8 cellular contexts compared by ENCODE assay signal in genomic region chr22:42615092-42615859, GRCh38. TPM values are rescaled to one million over a fixed set of nuclear protein-coding genes. Genes with fewer than 3 reads are reported as not detected.
DNase-seq lines count a peak whose midpoint lies in the region; ATAC-seq and TF ChIP-seq lines count a peak whose summit lies in the region.

No MANE protein-coding gene starts in this region.

- peak overlapping the region; percentile 99 to 100 (median 100) for H3K27ac Mint-ChIP-seq in CD8-positive, alpha-beta memory T cell
- peak overlapping the region; percentile 100 for H3K27ac Mint-ChIP-seq in mesothelial cell of epicardium

- peaks cover 4% of the 10 kb centered on the region for H3K36me3 ChIP-seq in CD8-positive, alpha-beta memory T cell (ENCODE audit: insufficient read depth, low read length)
- H3K36me3 ChIP-seq in endocrine pancreas (ENCODE audit: control insufficient read depth, insufficient read depth, low read length) = no peaks in the 10 kb centered on the region

- CTCF ChIA-PET in CD8-positive, alpha-beta memory T cell (lab: Charles Lee) = interaction anchor here (1.5 kb wide), 1 partner anchor 241 kb away, joined by 4 read pairs; the partner anchor contains the start of gene ARFGAP3

- ATAC-seq in GM19467 (IDR thresholded peaks at IDR 0.05; ENCODE audit: unreplicated experiment) = peak; percentile 63

- H3K9me3 Mint-ChIP-seq in CD8-positive, alpha-beta memory T cell = no peaks in the 10 kb centered on the region
- H3K9me3 Mint-ChIP-seq in mesothelial cell of epicardium = no peaks in the 10 kb centered on the region

- DNase-seq in CD8-positive, alpha-beta memory T cell = peak; percentile 72 to 95 (median 90)
- DNase-seq in HS-27A (ENCODE audit: low read depth) (peak; percentile 91), mesothelial cell of epicardium (ENCODE audit: low spot score in 2 of 2, unreplicated experiment in 2 of 2) (peak; percentile 70 to 85)
- peak; percentile 76 for DNase-seq in NK-92 treated with Interleukin-12 subunit alpha and Interleukin-12 subunit beta, amount 100 ng/mL, for 24 hours (lab: John Stamatoyannopoulos, UW)
- peak; percentile 70 to 79 (median 71) for DNase-seq in activated CD8-positive, alpha-beta memory T cell treated with anti-CD3 and anti-CD28 coated beads for 48 hours (ENCODE audit: low read depth in 2 of 3, low spot score in 2 of 3)
- peak; percentile 65 to 84 for DNase-seq in stimulated activated CD8-positive, alpha-beta memory T cell treated with anti-CD3 and anti-CD28 coated beads, Interleukin-15, amount 100 ng/mL, for 4 hours (ENCODE audit: low read depth in 2 of 2)

- no peak for TF ChIP-seq CTCF in mesothelial cell of epicardium (IDR thresholded peaks at IDR 0.05; ENCODE audit: unreplicated experiment)

- H3K9ac ChIP-seq in endocrine pancreas (ENCODE audit: control insufficient read depth, insufficient read depth, low read length) = peak overlapping the region; percentile 63

- H3K27ac ChIP-seq in CD8-positive, alpha-beta memory T cell (ENCODE audit: low read depth, low read length) = peak overlapping the region; percentile 99

- no peaks in the 10 kb centered on the region for H3K9me3 ChIP-seq in CD8-positive, alpha-beta memory T cell (ENCODE audit: low read length)
- no peaks in the 10 kb centered on the region for H3K9me3 ChIP-seq in endocrine pancreas (ENCODE audit: control insufficient read depth, low read length)

- H3K4me1 Mint-ChIP-seq in CD8-positive, alpha-beta memory T cell = peaks cover 44 to 58% (median 49%) of the 10 kb centered on the region in 3 donors
- peaks cover 44% of the 10 kb centered on the region for H3K4me1 Mint-ChIP-seq in mesothelial cell of epicardium

- H3K36me3 Mint-ChIP-seq in CD8-positive, alpha-beta memory T cell = peaks cover 0 to 50% (median 5%) of the 10 kb centered on the region in 3 donors
- peaks cover 4% of the 10 kb centered on the region for H3K36me3 Mint-ChIP-seq in mesothelial cell of epicardium

- H3K27me3 Mint-ChIP-seq in CD8-positive, alpha-beta memory T cell = no peaks in the 10 kb centered on the region
- H3K27me3 Mint-ChIP-seq in mesothelial cell of epicardium (ENCODE audit: low read depth) = no peaks in the 10 kb centered on the region

- peak overlapping the region; percentile 63 for H3K4me3 ChIP-seq in CD8-positive, alpha-beta memory T cell (ENCODE audit: low read length)
- H3K4me3 ChIP-seq in endocrine pancreas (ENCODE audit: control insufficient read depth, insufficient read depth, low read length) = peak overlapping the region; percentile 23

- H3K27me3 ChIP-seq in CD8-positive, alpha-beta memory T cell (ENCODE audit: insufficient read depth, low read length, poor library complexity, severe bottlenecking) = no peaks in the 10 kb centered on the region
- no peaks in the 10 kb centered on the region for H3K27me3 ChIP-seq in endocrine pancreas (ENCODE audit: control insufficient read depth, insufficient read depth, low read length)

- peak overlapping the region; percentile 78 to 99 (median 96) for H3K4me3 Mint-ChIP-seq in CD8-positive, alpha-beta memory T cell
- peak overlapping the region; percentile 93 for H3K4me3 Mint-ChIP-seq in mesothelial cell of epicardium

- peaks cover 42% of the 10 kb centered on the region for H3K4me1 ChIP-seq in CD8-positive, alpha-beta memory T cell (ENCODE audit: insufficient read depth, low read length)
- no peaks in the 10 kb centered on the region for H3K4me1 ChIP-seq in endocrine pancreas (ENCODE audit: control insufficient read depth, insufficient read depth, low read length)

- POLR2A ChIA-PET in CD8-positive, alpha-beta memory T cell (lab: Charles Lee) = interaction anchor here (0.6 to 2.8 kb wide), 13 partner anchors 19 to 1391 kb away, joined by 3 to 47 read pairs (median 5); partner anchors contain the start of genes CCDC134, CYB5R3 and NDUFA6

RNA-seq across cellular contexts. Expression of gene POLDIP3, which starts 0.6 kb away (rescaled TPM):
- 10 to 100 TPM; 80.0 to 82.8 TPM for total RNA-seq in CD8-positive, alpha-beta memory T cell
- 78.0 TPM for polyA plus RNA-seq in CD8-positive, alpha-beta memory T cell
- 86.9 to 89.3 TPM (median 87.2 TPM) in 3 replicates for total RNA-seq in mesothelial cell of epicardium

RNA-seq across cellular contexts. Expression of gene ATP5MGL, which starts 25.1 kb away (rescaled TPM):
- under 1 TPM; 0.51 to 0.74 TPM for total RNA-seq in CD8-positive, alpha-beta memory T cell
- 0.51 TPM for polyA plus RNA-seq in CD8-positive, alpha-beta memory T cell
- 1.3 to 1.7 TPM (median 1.5 TPM) in 3 replicates for total RNA-seq in mesothelial cell of epicardium

RNA-seq across cellular contexts. Expression of gene CYB5R3, which starts 33.9 kb away (rescaled TPM):
- total RNA-seq in CD8-positive, alpha-beta memory T cell = 10 to 100 TPM; 70.9 to 75.1 TPM
- 105 TPM for polyA plus RNA-seq in CD8-positive, alpha-beta memory T cell
- total RNA-seq in mesothelial cell of epicardium = 94.7 to 102 TPM (median 99.0 TPM) in 3 replicates

Comparison
In these comparisons a context has a peak if more than half of its experiments do, and no peak if none do; other contexts are left out.
1. Peak in every context shown above with its lines: DNase-seq, ATAC-seq, H3K4me3 ChIP-seq and H3K27ac ChIP-seq.